Comparison of ENCODE assay signal across 12 cellular contexts in genomic region chr2:48250474-48250844, GRCh38.
A peak's percentile ranks its signal among the peaks of the same experiment; 100 is the strongest.
DNase-seq lines count a peak whose midpoint lies in the region; ATAC-seq, FAIRE-seq and TF ChIP-seq lines count a peak whose summit lies in the region.
"Had no signal": no experiment of that assay in that cellular context is flagged by ENCODE, and none has a peak within 500 bp of the region (broad histone marks: within the 10 kb centered on the region; RNA-seq: fewer than 3 reads in every experiment).

No MANE protein-coding gene starts in this region.

- in situ Hi-C loops in GM12878 (cut with MboI): no loop called here

- FAIRE-seq in GM12878 (lab: Jason Lieb, UNC) (no peak), D721Med (lab: Jason Lieb, UNC) (no peak)
- FAIRE-seq: A204.1, K562 had no signal

- H3K79me2 ChIP-seq in GM12878 (ENCODE audit: control insufficient read depth, insufficient read depth, low read length): no peaks in the 10 kb centered on the region

- BruUV-seq in GM12878 (replicated peaks; lab: Mats Ljungman, UMichigan): no TSS peak

- no peaks in the 10 kb centered on the region for H4K20me1 ChIP-seq in GM12878 (ENCODE audit: control insufficient read depth, insufficient read depth)

- intact Hi-C loops in left ventricle myocardium inferior (cut with micrococcal nuclease): no loop called here
- intact Hi-C loops in heart left ventricle (cut with DNase I): loop anchor here in 3 of 10 donors (5.0 to 10.0 kb wide), 3 partner anchors 42 to 164 kb away; no protein-coding TSS in a partner anchor
- intact Hi-C loops in GM12878 (cut with micrococcal nuclease; ENCODE audit: unreplicated experiment): no loop called here
- intact Hi-C loops in psoas muscle (cut with DNase I): no loop called here
- intact Hi-C loops in tibial artery (cut with DNase I; ENCODE audit: low total_unique reads): no loop called here

- H3K4me1 ChIP-seq in left ventricle myocardium inferior (peaks cover 38% of the 10 kb centered on the region), heart left ventricle (peaks cover 14 to 59% (median 24%) of the 10 kb centered on the region in 12 donors), GM12878 (ENCODE audit: control insufficient read depth, insufficient read depth, low read length) (peaks cover 19% of the 10 kb centered on the region), psoas muscle (peaks cover 34% of the 10 kb centered on the region), tibial artery (peaks cover 0 to 26% (median 12%) of the 10 kb centered on the region in 4 donors)

- TF ChIP-seq RAD21 in GM12878 (IDR thresholded peaks at IDR 0.05; ENCODE audit: insufficient read depth, low read depth, low read length): no peak

- POLR2A ChIA-PET in GM12878 (lab: Charles Lee): interaction anchor here (0.7 kb wide), 1 partner anchor 75 kb away, joined by 4 read pairs; no protein-coding TSS in a partner anchor

- CTCF ChIA-PET in GM12878 (lab: Yijun Ruan, JAX): interaction anchor here (0.6 to 1.4 kb wide), 2 partner anchors 115 to 169 kb away, joined by 3 to 4 read pairs; no protein-coding TSS in a partner anchor

- no peak for TF ChIP-seq POLR2A in heart left ventricle (IDR thresholded peaks at IDR 0.05)
- no peak for TF ChIP-seq POLR2A in GM12878 (IDR thresholded peaks at IDR 0.05; ENCODE audit: low read depth, low read length)

- H3K27me3 ChIP-seq in left ventricle myocardium inferior (ENCODE audit: low read depth): no peaks in the 10 kb centered on the region
- H3K27me3 ChIP-seq in heart left ventricle: no peaks in the 10 kb centered on the region
- no peaks in the 10 kb centered on the region for H3K27me3 ChIP-seq in GM12878 (replicated peaks in 1 of 2; ENCODE audit: control insufficient read depth in 2 of 2, insufficient read depth in 2 of 2, low read length in 1 of 2)
- H3K27me3 ChIP-seq in psoas muscle (ENCODE audit: insufficient read depth in 3 of 3, low read length in 2 of 3): no peaks in the 10 kb centered on the region
- H3K27me3 ChIP-seq in tibial artery: no peaks in the 10 kb centered on the region

- no peak overlapping the region for H3K9ac ChIP-seq in GM12878 (ENCODE audit: control insufficient read depth, insufficient read depth, low read length)

- SMC1A ChIA-PET in GM12878 (lab: Charles Lee; ENCODE audit: uncharacterized antibody, unreplicated experiment): interaction anchor here (1.1 to 1.6 kb wide), 2 partner anchors 23 to 172 kb away, joined by 3 to 7 read pairs; no protein-coding TSS in a partner anchor

- H3K9me3 ChIP-seq in left ventricle myocardium inferior (replicated peaks) (no peaks in the 10 kb centered on the region), heart left ventricle (peaks cover 0 to 3% (median 0%) of the 10 kb centered on the region in 12 donors), GM12878 (replicated peaks; ENCODE audit: control insufficient read depth, insufficient read depth, low read length) (no peaks in the 10 kb centered on the region), psoas muscle (no peaks in the 10 kb centered on the region), tibial artery (no peaks in the 10 kb centered on the region)

- TF ChIP-seq CTCF in left ventricle myocardium inferior (IDR thresholded peaks at IDR 0.05; ENCODE audit: borderline replicate concordance): no peak
- no peak for TF ChIP-seq CTCF in heart left ventricle (IDR thresholded peaks at IDR 0.05)
- TF ChIP-seq CTCF in GM12878 (IDR thresholded peaks at IDR 0.05 in 2 of 3, conservative IDR thresholded peaks at IDR 0.05 in 1 of 3; ENCODE audit: control insufficient read depth in 2 of 3, extremely low read depth in 1 of 3, insufficient read depth in 1 of 3, low read depth in 3 of 3, low read length in 3 of 3): no peak
- TF ChIP-seq CTCF in psoas muscle (IDR thresholded peaks at IDR 0.05): no peak
- TF ChIP-seq CTCF in D721Med (IDR thresholded peaks at IDR 0.05; ENCODE audit: insufficient read depth, missing control alignments): no peak
- TF ChIP-seq CTCF in tibial artery (IDR thresholded peaks at IDR 0.05): no peak

- ATAC-seq in heart left ventricle (no peak), GM12878 (no peak), psoas muscle (no peak)

- no peak overlapping the region for H3K4me3 ChIP-seq in left ventricle myocardium inferior
- no peak overlapping the region for H3K4me3 ChIP-seq in heart left ventricle
- no peak overlapping the region for H3K4me3 ChIP-seq in GM12878
- no peak overlapping the region for H3K4me3 ChIP-seq in psoas muscle
- no peak overlapping the region for H3K4me3 ChIP-seq in tibial artery
- H3K4me3 ChIP-seq: K562 had no signal

- H3K27ac ChIP-seq in left ventricle myocardium inferior (replicated peaks): peak overlapping the region; percentile 68
- peak overlapping the region in 5 of 12 donors; percentile 23 to 89 (median 81) for H3K27ac ChIP-seq in heart left ventricle
- no peak overlapping the region for H3K27ac ChIP-seq in GM12878 (ENCODE audit: control insufficient read depth, insufficient read depth)
- H3K27ac ChIP-seq in psoas muscle: peak overlapping the region; percentile 84
- no peak overlapping the region for H3K27ac ChIP-seq in tibial artery

- no peak for TF ChIP-seq EP300 in GM12878 (IDR thresholded peaks at IDR 0.05; ENCODE audit: borderline replicate concordance in 1 of 2, control insufficient read depth in 1 of 2, low read depth in 2 of 2, low read length in 2 of 2)

- RAD21 ChIA-PET in GM12878 (lab: Charles Lee; ENCODE audit: unreplicated experiment): no interaction called here

- no peaks in the 10 kb centered on the region for H3K36me3 ChIP-seq in left ventricle myocardium inferior
- H3K36me3 ChIP-seq in heart left ventricle: no peaks in the 10 kb centered on the region
- no peaks in the 10 kb centered on the region for H3K36me3 ChIP-seq in GM12878 (ENCODE audit: control insufficient read depth in 2 of 2, insufficient read depth in 2 of 2, low read length in 1 of 2)
- H3K36me3 ChIP-seq in psoas muscle (ENCODE audit: insufficient read depth in 1 of 2, low read depth in 1 of 2): no peaks in the 10 kb centered on the region
- H3K36me3 ChIP-seq in tibial artery: no peaks in the 10 kb centered on the region

- H3K4me2 ChIP-seq in GM12878 (ENCODE audit: control insufficient read depth, insufficient read depth): 0 out of 2 replicates have a peak overlapping the region, but pooled peaks have one; percentile 32

- 91 to 96% (median 94%) methylated on average over 4 of the region's 4 CpGs for WGBS in heart left ventricle, 4 donors
- 100% methylated on average over 4 of the region's 4 CpGs for WGBS in GM12878 (ENCODE audit: insufficient coverage, insufficient replicate concordance, low lambda C conversion rate, missing lambda C conversion rate)
- WGBS in psoas muscle, 3 donors: 83 to 91% (median 90%) methylated on average over 4 of the region's 4 CpGs

- no peak overlapping the region for H2AFZ ChIP-seq in GM12878 (ENCODE audit: control insufficient read depth, low read depth, low read length)

- no peak for DNase-seq in left ventricle myocardium inferior
- no peak for DNase-seq in heart left ventricle
- no peak for DNase-seq in GM12878 (ENCODE audit: low read depth, low spot score)
- no peak for DNase-seq in psoas muscle
- DNase-seq in D721Med (ENCODE audit: insufficient read length, low spot score): no peak
- DNase-seq in tibial artery: no peak
- no peak for DNase-seq in activated CD4-positive, alpha-beta T cell treated with anti-CD3 and anti-CD28 coated beads, Interleukin-2, amount 50 U/mL, for 1 hour
- DNase-seq: NCI-H1436 treated with DMSO at 0.1 percent for 48 hours, NCI-H1930, NCI-H510A had no signal

TF ChIP-seq in GM12878, 131 proteins besides CTCF, POLR2A, EP300 and RAD21:
- TF ChIP-seq NFXL1 (IDR thresholded peaks at IDR 0.05; ENCODE audit: borderline replicate concordance) (no peak), EZH2 (IDR thresholded peaks at IDR 0.05; ENCODE audit: borderline replicate concordance, control insufficient read depth, low read depth, low read length) (no peak), SRF (IDR thresholded peaks at IDR 0.05; ENCODE audit: low read depth in 2 of 2, low read length in 2 of 2) (no peak), RELA (IDR thresholded peaks at IDR 0.05; ENCODE audit: borderline replicate concordance, partially characterized antibody) (no peak), BRCA1 (IDR thresholded peaks at IDR 0.05; ENCODE audit: low read depth, low read length) (no peak), YBX1 (IDR thresholded peaks at IDR 0.05) (no peak), CBX5 (IDR thresholded peaks at IDR 0.05; ENCODE audit: low read depth) (no peak), CREB1 (IDR thresholded peaks at IDR 0.05; ENCODE audit: low read depth) (no peak), SREBF1 (IDR thresholded peaks at IDR 0.05; ENCODE audit: low read length) (no peak)

Comparison
In these comparisons a context has a peak if more than half of its experiments do, and no peak if none do; other contexts are left out.
1. H3K27ac ChIP-seq: peak in left ventricle myocardium inferior (single experiment) and psoas muscle (single experiment); none in GM12878 (single experiment) and tibial artery (0 of 2).